ENCODE assay signal across 28 cellular contexts in the genomic region with DNA sequence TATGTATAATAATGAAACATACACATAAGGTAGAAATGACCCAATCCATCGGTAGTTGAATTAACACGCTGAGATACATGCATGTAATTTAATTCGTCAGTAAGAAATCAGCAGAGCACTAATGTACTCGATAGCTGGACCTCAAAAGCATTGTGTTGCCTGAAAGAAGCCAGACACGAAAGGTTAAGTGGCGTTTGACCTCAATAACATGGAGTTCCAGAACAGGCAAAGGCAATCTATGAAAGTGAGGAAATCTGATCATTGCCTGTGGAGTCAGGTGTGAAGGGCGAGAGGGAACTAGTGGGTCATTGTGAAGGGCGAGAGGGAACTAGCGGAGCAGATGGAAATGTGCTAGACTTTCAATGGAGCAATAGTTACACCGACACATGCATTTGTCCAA.
"Had no signal": no experiment of that assay in that cellular context is flagged by ENCODE, and none has a peak within 500 bp of the region (broad histone marks: within the 10 kb centered on the region; RNA-seq: fewer than 3 reads in every experiment).

No MANE protein-coding gene starts in this region.

- H3K4me1 Mint-ChIP-seq: activated CD4-positive, alpha-beta T cell treated with anti-CD3 and anti-CD28 coated beads for 36 hours; activated CD4-positive, alpha-beta T cell treated with anti-CD3 and anti-CD28 coated beads, Interleukin-2, amount 10 ng/mL, durations not matched to agents 24 days and 14 days; activated CD8-positive, alpha-beta memory T cell treated with anti-CD3 and anti-CD28 coated beads, Interleukin-2, amount 10 ng/mL, durations not matched to agents 7 days and 5 days had no signal

- H3K27me3 ChIP-seq: brain microvascular endothelial cell, colonic mucosa, foreskin keratinocyte, gastrocnemius medialis had no signal

- H3K4me1 ChIP-seq: colonic mucosa, esophagus muscularis mucosa, foreskin keratinocyte, gastrocnemius medialis had no signal

- DNase-seq: activated CD4-positive, alpha-beta memory T cell treated with anti-CD3 and anti-CD28 coated beads for 36 hours; activated CD4-positive, alpha-beta T cell treated with anti-CD3 and anti-CD28 coated beads for 36 hours; activated CD4-positive, alpha-beta T cell treated with anti-CD3 and anti-CD28 coated beads, Interleukin-2, amount 10 ng/mL, durations not matched to agents 24 days and 14 days; activated CD4-positive, CD25-positive, alpha-beta regulatory T cell; activated CD4-positive, CD25-positive, alpha-beta regulatory T cell treated with anti-CD3 and anti-CD28 coated beads, Interleukin-2, amount 50 U/mL, for 72 hours; activated CD8-positive, alpha-beta memory T cell treated with anti-CD3 and anti-CD28 coated beads, Interleukin-2, amount 50 U/mL, for 4 hours; activated CD8-positive, alpha-beta T cell treated with anti-CD3 and anti-CD28 coated beads, Interleukin-2, amount 10 ng/mL, durations not matched to agents 7 days and 5 days; activated gamma-delta T cell treated with Interleukin-2 at 50 U/mL for 16 hours; activated naive CD4-positive, alpha-beta T cell treated with anti-CD3 and anti-CD28 coated beads, Interleukin-2, amount 50 U/mL, for 16 hours; activated naive CD4-positive, alpha-beta T cell treated with Interleukin-2 at 50 U/mL for 16 hours; activated T-cell treated with anti-CD3 and anti-CD28 coated beads, Interleukin-2, amount 50 U/mL, for 1 hour; activated T-cell treated with anti-CD3 and anti-CD28 coated beads, Interleukin-2, amount 50 U/mL, for 48 hours; amniotic stem cell; anterior cingulate cortex; brain microvascular endothelial cell; central memory CD4-positive, alpha-beta T cell; cerebellar nuclear complex; colonic mucosa; effector memory CD4-positive, alpha-beta T cell; erythroblast; foreskin keratinocyte; gastrocnemius medialis; T-helper 2 cell had no signal

- H3K4me3 ChIP-seq: colonic mucosa, esophagus muscularis mucosa, gastrocnemius medialis had no signal

- H3K4me3 Mint-ChIP-seq: activated CD4-positive, alpha-beta memory T cell treated with anti-CD3 and anti-CD28 coated beads for 36 hours; activated CD4-positive, alpha-beta T cell treated with anti-CD3 and anti-CD28 coated beads for 36 hours; activated CD4-positive, alpha-beta T cell treated with anti-CD3 and anti-CD28 coated beads, Interleukin-2, amount 10 ng/mL, durations not matched to agents 24 days and 14 days; activated CD8-positive, alpha-beta memory T cell treated with anti-CD3 and anti-CD28 coated beads, Interleukin-2, amount 10 ng/mL, durations not matched to agents 7 days and 5 days; activated CD8-positive, alpha-beta T cell treated with anti-CD3 and anti-CD28 coated beads, Interleukin-2, amount 10 ng/mL, durations not matched to agents 7 days and 5 days; activated naive CD8-positive, alpha-beta T cell; activated T-helper 1 cell treated with anti-CD3 and anti-CD28 coated beads, Interleukin-12 subunit alpha, Interleukin-12 subunit beta, Interleukin-2, Interleukin-4 antibody, amounts not matched to agents 30 ng/mL and 10 ng/mL and 1 ng/mL, durations not matched to agents 14 hours and 24 hours and 36 hours had no signal

- H3K36me3 Mint-ChIP-seq: activated CD4-positive, alpha-beta memory T cell treated with anti-CD3 and anti-CD28 coated beads for 36 hours; activated CD8-positive, alpha-beta memory T cell treated with anti-CD3 and anti-CD28 coated beads, Interleukin-2, amount 10 ng/mL, durations not matched to agents 7 days and 5 days; activated naive CD8-positive, alpha-beta T cell had no signal

- H3K36me3 ChIP-seq: brain microvascular endothelial cell, colonic mucosa, esophagus muscularis mucosa, gastrocnemius medialis had no signal

- H3K9me3 ChIP-seq: colonic mucosa, esophagus muscularis mucosa, gastrocnemius medialis had no signal

- H3K27me3 Mint-ChIP-seq: activated CD4-positive, alpha-beta T cell treated with anti-CD3 and anti-CD28 coated beads, Interleukin-2, amount 10 ng/mL, durations not matched to agents 24 days and 14 days; activated CD8-positive, alpha-beta memory T cell treated with anti-CD3 and anti-CD28 coated beads, Interleukin-2, amount 10 ng/mL, durations not matched to agents 7 days and 5 days had no signal

- H3K9me3 Mint-ChIP-seq: activated CD4-positive, alpha-beta memory T cell treated with anti-CD3 and anti-CD28 coated beads for 36 hours; activated CD4-positive, alpha-beta T cell treated with anti-CD3 and anti-CD28 coated beads, Interleukin-2, amount 10 ng/mL, durations not matched to agents 24 days and 14 days; activated T-helper 1 cell treated with anti-CD3 and anti-CD28 coated beads, Interleukin-12 subunit alpha, Interleukin-12 subunit beta, Interleukin-2, Interleukin-4 antibody, amounts not matched to agents 30 ng/mL and 10 ng/mL and 1 ng/mL, durations not matched to agents 14 hours and 24 hours and 36 hours; activated T-helper 2 cell treated with anti-CD3 and anti-CD28 coated beads, Interferon-gamma antibody, Interleukin-2, Interleukin-4, amounts not matched to agents 10 μg/mL and 5 μg/mL and 100 μg/mL, durations not matched to agents 14 hours and 24 hours and 36 hours had no signal

- ATAC-seq: activated CD4-positive, alpha-beta T cell treated with anti-CD3 and anti-CD28 coated beads for 36 hours; activated CD8-positive, alpha-beta memory T cell treated with anti-CD3 and anti-CD28 coated beads, Interleukin-2, amount 10 ng/mL, durations not matched to agents 7 days and 5 days; activated CD8-positive, alpha-beta T cell treated with anti-CD3 and anti-CD28 coated beads, Interleukin-2, amount 10 ng/mL, durations not matched to agents 7 days and 5 days; foreskin keratinocyte; gastrocnemius medialis had no signal

- H3K27ac Mint-ChIP-seq: activated CD4-positive, alpha-beta memory T cell treated with anti-CD3 and anti-CD28 coated beads for 36 hours; activated CD4-positive, alpha-beta T cell treated with anti-CD3 and anti-CD28 coated beads for 36 hours; activated CD4-positive, alpha-beta T cell treated with anti-CD3 and anti-CD28 coated beads, Interleukin-2, amount 10 ng/mL, durations not matched to agents 24 days and 14 days; activated CD8-positive, alpha-beta memory T cell treated with anti-CD3 and anti-CD28 coated beads, Interleukin-2, amount 10 ng/mL, durations not matched to agents 7 days and 5 days; activated CD8-positive, alpha-beta T cell treated with anti-CD3 and anti-CD28 coated beads, Interleukin-2, amount 10 ng/mL, durations not matched to agents 7 days and 5 days; activated naive CD8-positive, alpha-beta T cell; activated T-helper 1 cell treated with anti-CD3 and anti-CD28 coated beads, Interleukin-12 subunit alpha, Interleukin-12 subunit beta, Interleukin-2, Interleukin-4 antibody, amounts not matched to agents 30 ng/mL and 10 ng/mL and 1 ng/mL, durations not matched to agents 14 hours and 24 hours and 36 hours; activated T-helper 2 cell treated with anti-CD3 and anti-CD28 coated beads, Interferon-gamma antibody, Interleukin-2, Interleukin-4, amounts not matched to agents 10 μg/mL and 5 μg/mL and 100 μg/mL, durations not matched to agents 14 hours and 24 hours and 36 hours had no signal

- H3K27ac ChIP-seq: brain microvascular endothelial cell, colonic mucosa, esophagus muscularis mucosa, foreskin keratinocyte, gastrocnemius medialis had no signal
